Comparison of ENCODE assay signal across 8 cellular contexts in the genomic region with DNA sequence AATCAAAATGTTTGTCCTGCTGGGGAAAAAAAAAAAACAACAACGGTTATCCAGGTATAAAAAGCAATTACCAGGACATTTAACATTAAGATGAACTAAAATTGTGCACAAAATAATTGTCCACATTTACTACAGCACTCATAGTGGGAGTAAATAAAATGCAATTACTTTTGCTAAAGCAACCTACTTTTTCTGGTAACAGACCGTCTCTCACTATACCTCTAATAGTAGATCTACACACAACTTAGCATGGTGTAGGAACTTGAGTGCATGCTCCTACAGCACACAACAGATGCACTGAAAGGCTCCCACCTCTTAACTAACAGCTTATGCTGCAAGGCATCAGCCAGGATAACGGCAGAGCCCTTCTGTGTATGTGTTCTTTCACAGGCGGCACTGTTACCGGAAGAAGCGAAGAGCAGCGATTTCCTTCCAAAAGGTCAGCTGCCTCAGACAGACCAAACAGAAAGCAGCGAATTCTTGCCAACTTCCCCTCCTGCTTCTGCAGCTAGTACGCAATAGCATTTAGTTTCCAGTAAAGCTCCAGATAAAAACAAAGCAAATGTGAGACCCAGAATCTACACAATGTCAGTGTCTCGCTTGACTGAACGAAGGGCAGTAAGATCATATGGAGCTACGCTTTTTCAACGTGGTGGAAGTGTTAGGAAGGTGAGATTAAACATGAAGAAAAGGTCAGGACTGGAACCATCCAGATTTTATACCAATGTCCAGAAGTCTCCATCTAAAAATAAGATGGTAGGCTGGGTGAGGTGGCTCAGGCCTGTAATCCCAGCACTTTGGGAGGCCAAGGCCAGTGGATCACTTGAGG. TPM values are rescaled to one million over a fixed set of nuclear protein-coding genes. Genes with fewer than 3 reads are reported as not detected.
DNase-seq lines count a peak whose midpoint lies in the region; ATAC-seq and TF ChIP-seq lines count a peak whose summit lies in the region.

No MANE protein-coding gene starts in this region.

- H3K4me1 ChIP-seq in osteoblast (ENCODE audit: insufficient read depth, low read length), result peaks cover 33% of the 10 kb centered on the region

- no peaks in the 10 kb centered on the region for H3K9me3 ChIP-seq in osteoblast (ENCODE audit: low read depth, low read length)

- no peak for TF ChIP-seq CTCF in fibroblast of villous mesenchyme (IDR thresholded peaks at IDR 0.05; ENCODE audit: insufficient read depth, low read depth, low read length)
- TF ChIP-seq CTCF in osteoblast (IDR thresholded peaks at IDR 0.05; ENCODE audit: extremely low read depth, low read depth, low read length), result no peak

- H4K20me1 ChIP-seq in osteoblast (ENCODE audit: insufficient read depth, low read length), result peaks cover 6% of the 10 kb centered on the region

- H3K79me2 ChIP-seq in osteoblast (ENCODE audit: insufficient read depth, low read length), result peaks cover 37% of the 10 kb centered on the region

- peak overlapping the region; percentile 66 for H3K27ac ChIP-seq in osteoblast (ENCODE audit: low read depth, low read length)

- peak; percentile 41 for DNase-seq in OCI-M2 (lab: John Stamatoyannopoulos, UW; ENCODE audit: unreplicated experiment)
- peak; percentile 36 to 67 for DNase-seq in activated T-helper 1 cell treated with anti-CD3 and anti-CD28 coated beads, Interleukin-2, amount 50 U/mL, for 16 hours (ENCODE audit: low read depth in 1 of 2, low spot score in 1 of 2)
- peak; percentile 98 for DNase-seq in fibroblast of villous mesenchyme (ENCODE audit: low read depth)
- peak; percentile 83 for DNase-seq in osteoblast (ENCODE audit: insufficient read length, low spot score, missing footprints)
- peak; percentile 97 for DNase-seq in superior temporal gyrus (ENCODE audit: extremely low spot score)
- no peak for DNase-seq in NCI-H146 treated with DMSO at 0.1 percent for 48 hours (lab: John Stamatoyannopoulos, UW; ENCODE audit: unreplicated experiment)

- H3K4me3 ChIP-seq in fibroblast of villous mesenchyme (ENCODE audit: low read depth, low read length) (peak overlapping the region; percentile 41), osteoblast (ENCODE audit: insufficient read depth, low read length) (peak overlapping the region; percentile 43)

- H3K4me2 ChIP-seq in osteoblast (ENCODE audit: insufficient read depth, low read length), result peak overlapping the region; percentile 81

- H2AFZ ChIP-seq in osteoblast (ENCODE audit: low read length), result peak overlapping the region; percentile 33

- no peaks in the 10 kb centered on the region for H3K36me3 ChIP-seq in osteoblast (ENCODE audit: insufficient read depth, low read length)

- H3K27me3 ChIP-seq in osteoblast (ENCODE audit: insufficient read depth, low read length), result no peaks in the 10 kb centered on the region

- ATAC-seq in GM18511 (IDR thresholded peaks at IDR 0.05; ENCODE audit: unreplicated experiment) (peak; percentile 83), HG03135 (IDR thresholded peaks at IDR 0.05; ENCODE audit: unreplicated experiment) (peak; percentile 87)

RNA-seq across cellular contexts. Expression of a gene that starts 27.6 kb away (rescaled TPM):
- 33.5 and 38.4 TPM in 2 replicates for total RNA-seq in fibroblast of villous mesenchyme
- total RNA-seq in osteoblast, result 22.8 and 23.6 TPM in 2 replicates

RNA-seq across cellular contexts. Expression of a gene that starts 39.7 kb away (rescaled TPM):
- total RNA-seq in fibroblast of villous mesenchyme (13.8 and 16.1 TPM in 2 replicates), osteoblast (35.5 and 38.6 TPM in 2 replicates)

RNA-seq across cellular contexts. Expression of a gene that starts 54.3 kb away (rescaled TPM):
- total RNA-seq in fibroblast of villous mesenchyme (14.7 and 20.0 TPM in 2 replicates), osteoblast (26.8 and 31.8 TPM in 2 replicates)
